In the genomic region with DNA sequence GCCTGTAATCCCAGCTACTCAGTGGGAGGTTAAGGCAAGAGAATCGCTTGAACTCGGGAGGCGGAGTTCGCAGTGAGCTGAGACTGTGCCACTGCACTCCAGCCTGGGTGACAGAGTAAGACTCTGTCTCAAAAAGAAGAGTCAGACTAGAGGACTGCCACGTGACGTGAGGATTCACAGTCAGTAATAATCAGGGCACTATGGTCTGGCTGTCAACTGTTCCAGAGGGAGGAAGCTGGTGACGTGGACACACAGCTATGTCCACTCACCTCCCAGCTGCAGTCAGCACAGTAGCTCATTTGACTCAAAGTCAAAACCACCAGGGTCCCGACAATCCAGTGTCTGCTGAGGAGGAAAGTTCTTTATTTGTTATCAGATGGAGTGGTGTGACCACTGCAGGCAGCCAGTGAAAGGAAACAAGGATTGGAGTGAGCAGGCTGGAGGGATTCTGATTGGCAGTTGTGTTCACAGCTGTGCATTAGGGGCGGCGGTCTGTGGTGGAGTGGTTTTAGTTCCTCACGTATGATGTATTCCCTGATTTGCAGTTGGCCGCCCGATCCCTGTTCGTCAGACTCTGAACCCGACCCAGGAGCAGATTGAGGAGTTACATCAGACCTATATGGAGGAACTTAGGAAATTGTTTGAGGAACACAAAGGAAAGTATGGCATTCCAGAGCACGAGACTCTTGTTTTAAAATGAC, we compare ENCODE assay signal across 1 cellular context.
TF ChIP-seq lines count a peak whose summit lies in the region.

No MANE protein-coding gene starts in this region.

TF ChIP-seq in HepG2, 621 proteins besides CTCF, POLR2A, EP300 and RAD21 (continued from another document and continues in another):
- TF ChIP-seq, protein P1, sequence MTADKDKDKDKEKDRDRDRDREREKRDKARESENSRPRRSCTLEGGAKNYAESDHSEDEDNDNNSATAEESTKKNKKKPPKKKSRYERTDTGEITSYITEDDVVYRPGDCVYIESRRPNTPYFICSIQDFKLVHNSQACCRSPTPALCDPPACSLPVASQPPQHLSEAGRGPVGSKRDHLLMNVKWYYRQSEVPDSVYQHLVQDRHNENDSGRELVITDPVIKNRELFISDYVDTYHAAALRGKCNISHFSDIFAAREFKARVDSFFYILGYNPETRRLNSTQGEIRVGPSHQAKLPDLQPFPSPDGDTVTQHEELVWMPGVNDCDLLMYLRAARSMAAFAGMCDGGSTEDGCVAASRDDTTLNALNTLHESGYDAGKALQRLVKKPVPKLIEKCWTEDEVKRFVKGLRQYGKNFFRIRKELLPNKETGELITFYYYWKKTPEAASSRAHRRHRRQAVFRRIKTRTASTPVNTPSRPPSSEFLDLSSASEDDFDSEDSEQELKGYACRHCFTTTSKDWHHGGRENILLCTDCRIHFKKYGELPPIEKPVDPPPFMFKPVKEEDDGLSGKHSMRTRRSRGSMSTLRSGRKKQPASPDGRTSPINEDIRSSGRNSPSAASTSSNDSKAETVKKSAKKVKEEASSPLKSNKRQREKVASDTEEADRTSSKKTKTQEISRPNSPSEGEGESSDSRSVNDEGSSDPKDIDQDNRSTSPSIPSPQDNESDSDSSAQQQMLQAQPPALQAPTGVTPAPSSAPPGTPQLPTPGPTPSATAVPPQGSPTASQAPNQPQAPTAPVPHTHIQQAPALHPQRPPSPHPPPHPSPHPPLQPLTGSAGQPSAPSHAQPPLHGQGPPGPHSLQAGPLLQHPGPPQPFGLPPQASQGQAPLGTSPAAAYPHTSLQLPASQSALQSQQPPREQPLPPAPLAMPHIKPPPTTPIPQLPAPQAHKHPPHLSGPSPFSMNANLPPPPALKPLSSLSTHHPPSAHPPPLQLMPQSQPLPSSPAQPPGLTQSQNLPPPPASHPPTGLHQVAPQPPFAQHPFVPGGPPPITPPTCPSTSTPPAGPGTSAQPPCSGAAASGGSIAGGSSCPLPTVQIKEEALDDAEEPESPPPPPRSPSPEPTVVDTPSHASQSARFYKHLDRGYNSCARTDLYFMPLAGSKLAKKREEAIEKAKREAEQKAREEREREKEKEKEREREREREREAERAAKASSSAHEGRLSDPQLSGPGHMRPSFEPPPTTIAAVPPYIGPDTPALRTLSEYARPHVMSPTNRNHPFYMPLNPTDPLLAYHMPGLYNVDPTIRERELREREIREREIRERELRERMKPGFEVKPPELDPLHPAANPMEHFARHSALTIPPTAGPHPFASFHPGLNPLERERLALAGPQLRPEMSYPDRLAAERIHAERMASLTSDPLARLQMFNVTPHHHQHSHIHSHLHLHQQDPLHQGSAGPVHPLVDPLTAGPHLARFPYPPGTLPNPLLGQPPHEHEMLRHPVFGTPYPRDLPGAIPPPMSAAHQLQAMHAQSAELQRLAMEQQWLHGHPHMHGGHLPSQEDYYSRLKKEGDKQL (CRISPR knock-in tag; IDR thresholded peaks at IDR 0.05; ENCODE audit: low read depth): peak; percentile 27; the same call in 1 of the 2 replicates
- peak; percentile 84 for TF ChIP-seq ETV5 (CRISPR knock-in tag; IDR thresholded peaks at IDR 0.05; ENCODE audit: borderline replicate concordance)
- TF ChIP-seq, protein P2, sequence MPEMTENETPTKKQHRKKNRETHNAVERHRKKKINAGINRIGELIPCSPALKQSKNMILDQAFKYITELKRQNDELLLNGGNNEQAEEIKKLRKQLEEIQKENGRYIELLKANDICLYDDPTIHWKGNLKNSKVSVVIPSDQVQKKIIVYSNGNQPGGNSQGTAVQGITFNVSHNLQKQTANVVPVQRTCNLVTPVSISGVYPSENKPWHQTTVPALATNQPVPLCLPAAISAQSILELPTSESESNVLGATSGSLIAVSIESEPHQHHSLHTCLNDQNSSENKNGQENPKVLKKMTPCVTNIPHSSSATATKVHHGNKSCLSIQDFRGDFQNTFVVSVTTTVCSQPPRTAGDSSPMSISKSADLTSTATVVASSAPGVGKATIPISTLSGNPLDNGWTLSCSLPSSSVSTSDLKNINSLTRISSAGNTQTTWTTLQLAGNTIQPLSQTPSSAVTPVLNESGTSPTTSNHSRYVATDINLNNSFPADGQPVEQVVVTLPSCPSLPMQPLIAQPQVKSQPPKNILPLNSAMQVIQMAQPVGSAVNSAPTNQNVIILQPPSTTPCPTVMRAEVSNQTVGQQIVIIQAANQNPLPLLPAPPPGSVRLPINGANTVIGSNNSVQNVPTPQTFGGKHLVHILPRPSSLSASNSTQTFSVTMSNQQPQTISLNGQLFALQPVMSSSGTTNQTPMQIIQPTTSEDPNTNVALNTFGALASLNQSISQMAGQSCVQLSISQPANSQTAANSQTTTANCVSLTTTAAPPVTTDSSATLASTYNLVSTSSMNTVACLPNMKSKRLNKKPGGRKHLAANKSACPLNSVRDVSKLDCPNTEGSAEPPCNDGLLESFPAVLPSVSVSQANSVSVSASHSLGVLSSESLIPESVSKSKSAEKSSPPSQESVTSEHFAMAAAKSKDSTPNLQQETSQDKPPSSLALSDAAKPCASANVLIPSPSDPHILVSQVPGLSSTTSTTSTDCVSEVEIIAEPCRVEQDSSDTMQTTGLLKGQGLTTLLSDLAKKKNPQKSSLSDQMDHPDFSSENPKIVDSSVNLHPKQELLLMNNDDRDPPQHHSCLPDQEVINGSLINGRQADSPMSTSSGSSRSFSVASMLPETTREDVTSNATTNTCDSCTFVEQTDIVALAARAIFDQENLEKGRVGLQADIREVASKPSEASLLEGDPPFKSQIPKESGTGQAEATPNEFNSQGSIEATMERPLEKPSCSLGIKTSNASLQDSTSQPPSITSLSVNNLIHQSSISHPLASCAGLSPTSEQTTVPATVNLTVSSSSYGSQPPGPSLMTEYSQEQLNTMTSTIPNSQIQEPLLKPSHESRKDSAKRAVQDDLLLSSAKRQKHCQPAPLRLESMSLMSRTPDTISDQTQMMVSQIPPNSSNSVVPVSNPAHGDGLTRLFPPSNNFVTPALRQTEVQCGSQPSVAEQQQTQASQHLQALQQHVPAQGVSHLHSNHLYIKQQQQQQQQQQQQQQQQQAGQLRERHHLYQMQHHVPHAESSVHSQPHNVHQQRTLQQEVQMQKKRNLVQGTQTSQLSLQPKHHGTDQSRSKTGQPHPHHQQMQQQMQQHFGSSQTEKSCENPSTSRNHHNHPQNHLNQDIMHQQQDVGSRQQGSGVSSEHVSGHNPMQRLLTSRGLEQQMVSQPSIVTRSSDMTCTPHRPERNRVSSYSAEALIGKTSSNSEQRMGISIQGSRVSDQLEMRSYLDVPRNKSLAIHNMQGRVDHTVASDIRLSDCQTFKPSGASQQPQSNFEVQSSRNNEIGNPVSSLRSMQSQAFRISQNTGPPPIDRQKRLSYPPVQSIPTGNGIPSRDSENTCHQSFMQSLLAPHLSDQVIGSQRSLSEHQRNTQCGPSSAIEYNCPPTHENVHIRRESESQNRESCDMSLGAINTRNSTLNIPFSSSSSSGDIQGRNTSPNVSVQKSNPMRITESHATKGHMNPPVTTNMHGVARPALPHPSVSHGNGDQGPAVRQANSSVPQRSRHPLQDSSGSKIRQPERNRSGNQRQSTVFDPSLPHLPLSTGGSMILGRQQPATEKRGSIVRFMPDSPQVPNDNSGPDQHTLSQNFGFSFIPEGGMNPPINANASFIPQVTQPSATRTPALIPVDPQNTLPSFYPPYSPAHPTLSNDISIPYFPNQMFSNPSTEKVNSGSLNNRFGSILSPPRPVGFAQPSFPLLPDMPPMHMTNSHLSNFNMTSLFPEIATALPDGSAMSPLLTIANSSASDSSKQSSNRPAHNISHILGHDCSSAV (CRISPR knock-in tag; IDR thresholded peaks at IDR 0.05; ENCODE audit: borderline replicate concordance): no peak
- peak; percentile 82; the same call in 1 of the 2 replicates for TF ChIP-seq ZFP37 (CRISPR knock-in tag; IDR thresholded peaks at IDR 0.05; ENCODE audit: borderline replicate concordance)
- TF ChIP-seq ZNF468 (CRISPR knock-in tag; IDR thresholded peaks at IDR 0.05): no peak
- TF ChIP-seq ZNF550 (CRISPR knock-in tag; IDR thresholded peaks at IDR 0.05; ENCODE audit: borderline replicate concordance): no peak
- 0 out of 2 replicates have a peak, but pooled peaks have one; percentile 72 for TF ChIP-seq ZNF724P (CRISPR knock-in tag; IDR thresholded peaks at IDR 0.05; ENCODE audit: borderline replicate concordance)
- no peak for TF ChIP-seq NFE2L1 (CRISPR knock-in tag; IDR thresholded peaks at IDR 0.05; ENCODE audit: borderline replicate concordance)
- peak; percentile 92 for TF ChIP-seq CREM (IDR thresholded peaks at IDR 0.05)
- TF ChIP-seq CREM (CRISPR knock-in tag; IDR thresholded peaks at IDR 0.05): no peak
- no peak for TF ChIP-seq SMAD9 (CRISPR knock-in tag; IDR thresholded peaks at IDR 0.05)
- peak; percentile 80; the same call in 1 of the 2 replicates for TF ChIP-seq SATB2 (CRISPR knock-in tag; IDR thresholded peaks at IDR 0.05)
- no peak; the same call in 1 of the 2 replicates for TF ChIP-seq ZNF329 (CRISPR knock-in tag; IDR thresholded peaks at IDR 0.05; ENCODE audit: low read depth)
- no peak for TF ChIP-seq ZBTB1 (CRISPR knock-in tag; IDR thresholded peaks at IDR 0.05; ENCODE audit: borderline replicate concordance)
- TF ChIP-seq FOXK2 (IDR thresholded peaks at IDR 0.05): peak; percentile 98
- TF ChIP-seq SRSF4 (IDR thresholded peaks at IDR 0.05; ENCODE audit: low read depth, low read length, poor library complexity, severe bottlenecking): no peak
- TF ChIP-seq, protein P3, sequence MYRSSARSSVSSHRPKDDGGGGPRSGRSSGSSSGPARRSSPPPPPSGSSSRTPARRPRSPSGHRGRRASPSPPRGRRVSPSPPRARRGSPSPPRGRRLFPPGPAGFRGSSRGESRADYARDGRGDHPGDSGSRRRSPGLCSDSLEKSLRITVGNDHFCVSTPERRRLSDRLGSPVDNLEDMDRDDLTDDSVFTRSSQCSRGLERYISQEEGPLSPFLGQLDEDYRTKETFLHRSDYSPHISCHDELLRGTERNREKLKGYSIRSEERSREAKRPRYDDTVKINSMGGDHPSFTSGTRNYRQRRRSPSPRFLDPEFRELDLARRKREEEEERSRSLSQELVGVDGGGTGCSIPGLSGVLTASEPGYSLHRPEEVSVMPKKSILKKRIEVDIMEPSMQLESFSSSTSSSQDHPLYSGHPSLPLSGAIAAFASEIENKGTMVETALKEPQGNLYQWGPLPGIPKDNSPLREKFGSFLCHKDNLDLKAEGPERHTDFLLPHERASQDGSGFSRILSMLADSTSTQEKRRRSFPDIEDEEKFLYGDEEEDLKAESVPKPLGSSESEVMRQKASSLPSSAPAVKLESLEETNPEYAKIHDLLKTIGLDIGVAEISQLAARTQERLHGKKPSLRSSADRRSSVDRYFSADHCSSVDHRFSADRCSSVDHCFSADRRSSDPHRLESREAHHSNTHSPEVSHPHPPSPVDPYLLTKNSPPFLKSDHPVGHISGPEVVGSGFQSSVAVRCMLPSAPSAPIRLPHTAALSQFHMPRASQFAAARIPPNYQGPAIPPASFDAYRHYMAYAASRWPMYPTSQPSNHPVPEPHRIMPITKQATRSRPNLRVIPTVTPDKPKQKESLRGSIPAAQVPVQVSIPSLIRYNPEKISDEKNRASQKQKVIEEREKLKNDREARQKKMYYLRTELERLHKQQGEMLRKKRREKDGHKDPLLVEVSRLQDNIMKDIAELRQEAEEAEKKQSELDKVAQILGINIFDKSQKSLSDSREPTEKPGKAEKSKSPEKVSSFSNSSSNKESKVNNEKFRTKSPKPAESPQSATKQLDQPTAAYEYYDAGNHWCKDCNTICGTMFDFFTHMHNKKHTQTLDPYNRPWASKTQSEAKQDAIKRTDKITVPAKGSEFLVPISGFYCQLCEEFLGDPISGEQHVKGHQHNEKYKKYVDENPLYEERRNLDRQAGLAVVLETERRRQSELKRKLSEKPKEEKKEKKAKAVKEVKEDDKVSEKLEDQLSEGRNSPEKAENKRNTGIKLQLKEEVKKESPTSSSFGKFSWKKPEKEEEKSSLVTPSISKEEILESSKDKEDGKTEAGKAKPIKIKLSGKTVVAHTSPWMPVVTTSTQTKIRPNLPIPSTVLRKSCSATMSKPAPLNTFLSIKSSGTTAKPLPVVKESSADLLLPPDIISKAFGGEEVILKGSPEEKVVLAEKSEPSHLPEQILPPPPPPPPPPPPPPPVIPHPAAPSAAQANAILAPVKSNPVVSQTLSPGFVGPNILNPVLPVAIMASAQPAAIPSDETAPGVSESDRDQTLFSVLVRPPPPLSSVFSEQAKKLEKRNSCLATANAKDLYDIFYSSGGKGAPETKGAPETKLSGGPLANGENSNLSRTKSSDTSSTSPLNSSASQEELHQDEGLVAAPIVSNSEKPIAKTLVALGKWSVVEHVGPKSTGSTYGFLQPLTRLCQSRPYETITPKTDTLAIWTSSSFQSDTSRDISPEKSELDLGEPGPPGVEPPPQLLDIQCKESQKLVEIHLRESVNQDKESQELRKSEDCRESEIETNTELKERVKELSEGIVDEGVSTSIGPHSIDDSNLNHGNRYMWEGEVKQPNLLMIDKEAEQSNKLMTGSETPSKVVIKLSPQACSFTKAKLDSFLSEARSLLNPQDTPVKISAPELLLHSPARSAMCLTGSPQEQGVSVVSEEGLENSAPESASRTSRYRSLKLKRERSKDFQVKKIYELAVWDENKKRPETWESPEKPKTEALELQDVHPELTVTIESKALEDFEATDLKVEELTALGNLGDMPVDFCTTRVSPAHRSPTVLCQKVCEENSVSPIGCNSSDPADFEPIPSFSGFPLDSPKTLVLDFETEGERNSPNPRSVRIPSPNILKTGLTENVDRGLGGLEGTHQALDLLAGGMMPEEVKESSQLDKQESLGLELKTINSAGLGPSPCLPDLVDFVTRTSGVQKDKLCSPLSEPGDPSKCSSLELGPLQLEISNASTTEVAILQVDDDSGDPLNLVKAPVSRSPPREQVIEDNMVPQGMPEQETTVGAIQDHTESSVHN (CRISPR knock-in tag; IDR thresholded peaks at IDR 0.05): no peak
- no peak for TF ChIP-seq PCBP2 (optimal IDR thresholded peaks at IDR 0.05; ENCODE audit: low read depth, low read length, poor library complexity, severe bottlenecking)
- peak; percentile 79; the same call in 1 of the 2 replicates for TF ChIP-seq ZNF280B (CRISPR knock-in tag; IDR thresholded peaks at IDR 0.05; ENCODE audit: borderline replicate concordance)
- TF ChIP-seq SRF (IDR thresholded peaks at IDR 0.05; ENCODE audit: low read depth, low read length): 0 out of 2 replicates have a peak, but pooled peaks have one; percentile 2
- TF ChIP-seq NCOR1 (IDR thresholded peaks at IDR 0.05; ENCODE audit: borderline replicate concordance, low read length): peak; percentile 89
- no peak for TF ChIP-seq ZNF75D (CRISPR knock-in tag; IDR thresholded peaks at IDR 0.05; ENCODE audit: borderline replicate concordance)
- TF ChIP-seq, protein P4, sequence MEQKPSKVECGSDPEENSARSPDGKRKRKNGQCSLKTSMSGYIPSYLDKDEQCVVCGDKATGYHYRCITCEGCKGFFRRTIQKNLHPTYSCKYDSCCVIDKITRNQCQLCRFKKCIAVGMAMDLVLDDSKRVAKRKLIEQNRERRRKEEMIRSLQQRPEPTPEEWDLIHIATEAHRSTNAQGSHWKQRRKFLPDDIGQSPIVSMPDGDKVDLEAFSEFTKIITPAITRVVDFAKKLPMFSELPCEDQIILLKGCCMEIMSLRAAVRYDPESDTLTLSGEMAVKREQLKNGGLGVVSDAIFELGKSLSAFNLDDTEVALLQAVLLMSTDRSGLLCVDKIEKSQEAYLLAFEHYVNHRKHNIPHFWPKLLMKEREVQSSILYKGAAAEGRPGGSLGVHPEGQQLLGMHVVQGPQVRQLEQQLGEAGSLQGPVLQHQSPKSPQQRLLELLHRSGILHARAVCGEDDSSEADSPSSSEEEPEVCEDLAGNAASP (CRISPR knock-in tag; IDR thresholded peaks at IDR 0.05; ENCODE audit: borderline replicate concordance): peak; percentile 62; the same call in 1 of the 2 replicates
- peak; percentile 100 for TF ChIP-seq PHF21A (CRISPR knock-in tag; IDR thresholded peaks at IDR 0.05)
